Comparison of ENCODE assay signal across 13 cellular contexts in genomic region chr6:19554356-19555225, GRCh38.
DNase-seq lines count a peak whose midpoint lies in the region; ATAC-seq and TF ChIP-seq lines count a peak whose summit lies in the region.
"Had no signal": no experiment of that assay in that cellular context is flagged by ENCODE, and none has a peak within 500 bp of the region (broad histone marks: within the 10 kb centered on the region; RNA-seq: fewer than 3 reads in every experiment).

No MANE protein-coding gene starts in this region.

- DNase-seq in COLO829 (ENCODE audit: low spot score) (peak; percentile 13), HFF-Myc (ENCODE audit: extremely low read depth, low read depth) (peak; percentile 0), NCI-H446 treated with DMSO at 0.1 percent for 48 hours (lab: John Stamatoyannopoulos, UW) (peak; percentile 99), fibroblast of pulmonary artery (ENCODE audit: low read depth) (peak; percentile 9), H4 (ENCODE audit: low spot score) (no peak), T1000 (lab: John Stamatoyannopoulos, UW) (no peak)
- DNase-seq: activated CD4-positive, alpha-beta T cell treated with anti-CD3 and anti-CD28 coated beads for 4 hours; activated naive CD8-positive, alpha-beta T cell treated with anti-CD3 and anti-CD28 coated beads, Interleukin-2, amount 10 ng/mL, durations not matched to agents 7 days and 5 days; activated T-cell treated with anti-CD3 and anti-CD28 coated beads, Interleukin-2, amount 50 U/mL, for 1 hour; NCI-H510A treated with DMSO at 0.1 percent for 48 hours had no signal

- no peak for ATAC-seq in GM21528 (IDR thresholded peaks at IDR 0.05; ENCODE audit: low FRiP score, unreplicated experiment)
- no peak for ATAC-seq in GM21423 (IDR thresholded peaks at IDR 0.05; ENCODE audit: unreplicated experiment)
- ATAC-seq: heart left ventricle had no signal

- H3K4me3 ChIP-seq in HFF-Myc (replicated peaks; ENCODE audit: low read depth, low read length) (no peak overlapping the region), fibroblast of pulmonary artery (replicated peaks; ENCODE audit: low read depth, low read length) (no peak overlapping the region)
- H3K4me3 ChIP-seq: heart left ventricle had no signal

- TF ChIP-seq CTCF in HFF-Myc (IDR thresholded peaks at IDR 0.05; ENCODE audit: low read depth, low read length, missing control alignments): no peak
- TF ChIP-seq CTCF in fibroblast of pulmonary artery (IDR thresholded peaks at IDR 0.05; ENCODE audit: low read length, missing control alignments): no peak

Comparison
In these comparisons a context has a peak if more than half of its experiments do, and no peak if none do; other contexts are left out.
1. DNase-seq: peak in COLO829 (single experiment), HFF-Myc (single experiment), NCI-H446 treated with DMSO at 0.1 percent for 48 hours (single experiment) and fibroblast of pulmonary artery (single experiment); none in H4 (single experiment) and T1000 (single experiment).